ENCODE assay signal across 17 cellular contexts in the genomic region with DNA sequence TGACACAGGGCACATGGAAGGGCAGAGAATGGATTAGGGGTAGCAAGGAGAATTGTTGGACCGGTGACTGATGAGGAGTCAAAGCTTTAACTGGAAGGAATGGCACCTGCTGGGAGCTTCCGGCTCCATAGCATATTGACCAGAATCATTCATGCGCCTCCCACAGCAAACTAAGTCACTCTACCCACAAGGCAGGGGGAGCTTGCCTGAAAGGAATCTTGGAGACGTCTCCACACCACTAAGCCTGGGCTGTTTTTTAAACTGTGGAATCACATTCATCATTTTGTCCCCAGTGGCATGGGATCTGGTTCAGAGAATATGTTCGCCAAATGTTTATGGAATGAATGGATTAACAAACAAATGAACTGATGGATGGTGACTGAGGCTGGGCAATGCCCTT. TPM values are rescaled to one million over a fixed set of nuclear protein-coding genes. Genes with fewer than 3 reads are reported as not detected.
"Had no signal": no experiment of that assay in that cellular context is flagged by ENCODE, and none has a peak within 500 bp of the region (broad histone marks: within the 10 kb centered on the region; RNA-seq: fewer than 3 reads in every experiment).

No MANE protein-coding gene starts in this region.

- H3K79me2 ChIP-seq: hepatocyte had no signal

- H3K4me3 ChIP-seq: hepatocyte, lower lobe of right lung, right lobe of liver, spleen, upper lobe of left lung had no signal

- H3K27ac ChIP-seq: hepatocyte, lower lobe of right lung, right lobe of liver, spleen, upper lobe of left lung, WERI-Rb-1 had no signal

- H3K27me3 ChIP-seq: hepatocyte, right lobe of liver, upper lobe of left lung had no signal

- H2AFZ ChIP-seq: hepatocyte had no signal

- H3K4me2 ChIP-seq: hepatocyte had no signal

- DNase-seq: activated CD4-positive, alpha-beta T cell treated with anti-CD3 and anti-CD28 coated beads for 36 hours; activated CD8-positive, alpha-beta T cell treated with anti-CD3 and anti-CD28 coated beads for 36 hours; activated naive CD4-positive, alpha-beta T cell treated with anti-CD3 and anti-CD28 coated beads for 36 hours; effector memory CD4-positive, alpha-beta T cell; left cardiac atrium; lower lobe of right lung; naive thymus-derived CD4-positive, alpha-beta T cell; right lobe of liver; spleen; stimulated activated CD4-positive, alpha-beta T cell treated with anti-CD3 and anti-CD28 coated beads, Interleukin-1b, Interleukin-23, amount 100 ng/mL, for 48 hours; stimulated activated naive B cell treated with anti-CD40 and anti-IgM and Interleukin-4, amounts not matched to agents 10 μg/mL and 1 μg/mL and 100 μg/mL, for 72 hours; T-cell; T1000; upper lobe of left lung; WERI-Rb-1 had no signal

- H3K4me1 ChIP-seq: lower lobe of right lung, right lobe of liver, upper lobe of left lung had no signal

- H3K36me3 ChIP-seq: lower lobe of right lung, right lobe of liver, spleen, upper lobe of left lung, WERI-Rb-1 had no signal

- H3K9me3 ChIP-seq: lower lobe of right lung, right lobe of liver, spleen, upper lobe of left lung had no signal

- ATAC-seq: activated CD4-positive, alpha-beta T cell treated with anti-CD3 and anti-CD28 coated beads for 36 hours; activated CD8-positive, alpha-beta T cell treated with anti-CD3 and anti-CD28 coated beads for 36 hours; left cardiac atrium; lower lobe of right lung; naive thymus-derived CD4-positive, alpha-beta T cell; right lobe of liver; stimulated activated naive B cell treated with anti-CD40 and anti-IgM and Interleukin-4, amounts not matched to agents 10 μg/mL and 1 μg/mL and 100 μg/mL, for 72 hours; T-cell had no signal

RNA-seq across cellular contexts. Expression of a gene that starts 57.0 kb away (rescaled TPM):
- total RNA-seq: progenitor cell of endocrine pancreas had no signal
